ENCODE assay signal across 1 cellular context in genomic region chr4:166143227-166143626, GRCh38.
TF ChIP-seq lines count a peak whose summit lies in the region.

No MANE protein-coding gene starts in this region.

TF ChIP-seq in GM12878, 131 proteins besides CTCF, POLR2A, EP300 and RAD21 (continued from another document):
- TF ChIP-seq ZBTB40 (IDR thresholded peaks at IDR 0.05; ENCODE audit: borderline replicate concordance) = no peak
- no peak for TF ChIP-seq ATF3 (IDR thresholded peaks at IDR 0.05; ENCODE audit: borderline replicate concordance, extremely low read depth, low read depth, low read length)
- no peak for TF ChIP-seq MXI1 (IDR thresholded peaks at IDR 0.05; ENCODE audit: low read depth, low read length)
- no peak for TF ChIP-seq ATF7 (IDR thresholded peaks at IDR 0.05; ENCODE audit: low read depth)
- TF ChIP-seq ZNF592 (IDR thresholded peaks at IDR 0.05) = no peak
- peak in 1 of 2 experiments; percentile 44; a peak in 1 of 4 replicates for TF ChIP-seq IKZF2 (IDR thresholded peaks at IDR 0.05)
- TF ChIP-seq SREBF1 (IDR thresholded peaks at IDR 0.05; ENCODE audit: low read length) = no peak
- TF ChIP-seq JUNB (IDR thresholded peaks at IDR 0.05) = peak; percentile 38; the same call in 1 of the 2 replicates
- no peak for TF ChIP-seq ZNF274 (IDR thresholded peaks at IDR 0.05; ENCODE audit: insufficient read depth, insufficient read length)
- TF ChIP-seq BCL11A (IDR thresholded peaks at IDR 0.05; ENCODE audit: low read depth, low read length) = peak; percentile 61; the same call in 1 of the 2 replicates
- no peak for TF ChIP-seq E4F1 (IDR thresholded peaks at IDR 0.05; ENCODE audit: borderline replicate concordance, partially characterized antibody)
- TF ChIP-seq HCFC1 (IDR thresholded peaks at IDR 0.05; ENCODE audit: low read length) = no peak
